In genomic region chr3:41961750-41962679, GRCh38 we compare ENCODE assay signal across 1 cellular context.
TF ChIP-seq lines count a peak whose summit lies in the region.

Gene ULK4, minus strand, starts transcription at chr3:41962103. Its CDS starts 7,344 bp downstream, at chr3:41954759.

TF ChIP-seq in HEK293, 187 proteins besides CTCF, POLR2A, EP300 and RAD21 (continued from another document and continues in another):
- peak; percentile 52; the same call in 1 of the 2 replicates for TF ChIP-seq ZNF76 (tag by site-specific recombination; IDR thresholded peaks at IDR 0.05; ENCODE audit: borderline replicate concordance, low read depth)
- peak; percentile 46 for TF ChIP-seq SP7 (tag by site-specific recombination; IDR thresholded peaks at IDR 0.05)
- peak; percentile 68; the same call in 1 of the 2 replicates for TF ChIP-seq MYNN (tag by site-specific recombination; IDR thresholded peaks at IDR 0.05; ENCODE audit: borderline replicate concordance)
- TF ChIP-seq ZSCAN5A (tag by site-specific recombination; IDR thresholded peaks at IDR 0.05), result no peak
- TF ChIP-seq ZNF623 (tag by site-specific recombination; IDR thresholded peaks at IDR 0.05), result no peak
- TF ChIP-seq KLF8 (tag by site-specific recombination; IDR thresholded peaks at IDR 0.05), result peak; percentile 59
- no peak for TF ChIP-seq ZNF23 (tag by site-specific recombination; IDR thresholded peaks at IDR 0.05; ENCODE audit: borderline replicate concordance)
- no peak for TF ChIP-seq ZNF426 (tag by site-specific recombination; IDR thresholded peaks at IDR 0.05)
- no peak for TF ChIP-seq ZBTB48 (tag by site-specific recombination; IDR thresholded peaks at IDR 0.05)
- no peak for TF ChIP-seq BCL11B (tag by site-specific recombination; IDR thresholded peaks at IDR 0.05; ENCODE audit: low read depth)
- peak; percentile 86 for TF ChIP-seq ZNF341 (tag by site-specific recombination; IDR thresholded peaks at IDR 0.05; ENCODE audit: low read depth)
- TF ChIP-seq ZNF639 (tag by site-specific recombination; IDR thresholded peaks at IDR 0.05), result 0 out of 2 replicates have a peak, but pooled peaks have one; percentile 17
- TF ChIP-seq ZNF155 (tag by site-specific recombination; IDR thresholded peaks at IDR 0.05), result no peak
- no peak for TF ChIP-seq ZNF184 (tag by site-specific recombination; IDR thresholded peaks at IDR 0.05)
- no peak for TF ChIP-seq OVOL3 (tag by site-specific recombination; IDR thresholded peaks at IDR 0.05)
- no peak for TF ChIP-seq GFI1B (tag by site-specific recombination; IDR thresholded peaks at IDR 0.05)
- TF ChIP-seq OSR2 (tag by site-specific recombination; IDR thresholded peaks at IDR 0.05), result peak; percentile 80
- no peak for TF ChIP-seq ZNF701 (tag by site-specific recombination; IDR thresholded peaks at IDR 0.05)
- no peak for TF ChIP-seq ZNF747 (tag by site-specific recombination; IDR thresholded peaks at IDR 0.05)
- TF ChIP-seq BCL11A (tag by site-specific recombination; IDR thresholded peaks at IDR 0.05; ENCODE audit: low read depth), result no peak
- TF ChIP-seq ZNF146 (tag by site-specific recombination; IDR thresholded peaks at IDR 0.05), result no peak
- TF ChIP-seq MZF1 (tag by site-specific recombination; IDR thresholded peaks at IDR 0.05; ENCODE audit: borderline replicate concordance), result no peak
- TF ChIP-seq ZSCAN4 (tag by site-specific recombination; IDR thresholded peaks at IDR 0.05), result peak; percentile 26; the same call in 1 of the 2 replicates
- no peak for TF ChIP-seq ZNF10 (tag by site-specific recombination; IDR thresholded peaks at IDR 0.05)
- peak; percentile 38 for TF ChIP-seq ZNF501 (tag by site-specific recombination; IDR thresholded peaks at IDR 0.05)
- TF ChIP-seq ZNF132 (tag by site-specific recombination; IDR thresholded peaks at IDR 0.05; ENCODE audit: borderline replicate concordance), result no peak
- peak; percentile 71 for TF ChIP-seq ZNF629 (tag by site-specific recombination; IDR thresholded peaks at IDR 0.05)
- TF ChIP-seq ZNF311 (tag by site-specific recombination; IDR thresholded peaks at IDR 0.05; ENCODE audit: borderline replicate concordance), result no peak
- peak; percentile 81 for TF ChIP-seq SP3 (tag by site-specific recombination; IDR thresholded peaks at IDR 0.05)
- TF ChIP-seq KLF16 (tag by site-specific recombination; IDR thresholded peaks at IDR 0.05), result no peak
- TF ChIP-seq ZNF791 (tag by site-specific recombination; IDR thresholded peaks at IDR 0.05), result no peak
- TF ChIP-seq REST (tag by site-specific recombination; IDR thresholded peaks at IDR 0.05), result no peak
- no peak for TF ChIP-seq ZNF624 (tag by site-specific recombination; IDR thresholded peaks at IDR 0.05)
- TF ChIP-seq ZNF433 (tag by site-specific recombination; IDR thresholded peaks at IDR 0.05; ENCODE audit: low read depth), result no peak
- TF ChIP-seq ZBTB8A (tag by site-specific recombination; IDR thresholded peaks at IDR 0.05), result peak; percentile 73
- peak; percentile 99 for TF ChIP-seq ZXDB (tag by site-specific recombination; IDR thresholded peaks at IDR 0.05)
- no peak for TF ChIP-seq ZNF513 (tag by site-specific recombination; IDR thresholded peaks at IDR 0.05)
- TF ChIP-seq ZNF530 (tag by site-specific recombination; IDR thresholded peaks at IDR 0.05; ENCODE audit: low read depth), result no peak
- TF ChIP-seq ZBTB26 (tag by site-specific recombination; optimal IDR thresholded peaks at IDR 0.05), result peak; percentile 85
- no peak for TF ChIP-seq ZNF776 (tag by site-specific recombination; IDR thresholded peaks at IDR 0.05; ENCODE audit: borderline replicate concordance)
- no peak for TF ChIP-seq HOXA7 (CRISPR knock-in tag; IDR thresholded peaks at IDR 0.05; ENCODE audit: borderline replicate concordance)
- TF ChIP-seq ZNF274 (IDR thresholded peaks at IDR 0.05; ENCODE audit: low read length), result no peak
- TF ChIP-seq ZNF274 (tag by site-specific recombination; IDR thresholded peaks at IDR 0.05; ENCODE audit: borderline replicate concordance), result no peak
- peak; percentile 56 for TF ChIP-seq KLF1 (tag by site-specific recombination; IDR thresholded peaks at IDR 0.05)
- no peak for TF ChIP-seq ZNF266 (tag by site-specific recombination; IDR thresholded peaks at IDR 0.05; ENCODE audit: low read depth)
- TF ChIP-seq ZNF449 (tag by site-specific recombination; IDR thresholded peaks at IDR 0.05), result no peak
- no peak; the same call in 1 of the 2 replicates for TF ChIP-seq ZNF2 (tag by site-specific recombination; IDR thresholded peaks at IDR 0.05)
- no peak for TF ChIP-seq ZNF571 (tag by site-specific recombination; IDR thresholded peaks at IDR 0.05)
- no peak for TF ChIP-seq ZNF221 (tag by site-specific recombination; IDR thresholded peaks at IDR 0.05; ENCODE audit: borderline replicate concordance)
- TF ChIP-seq ZFHX2 (tag by site-specific recombination; conservative IDR thresholded peaks at IDR 0.05), result 0 out of 2 replicates have a peak, but pooled peaks have one; percentile 6
- TF ChIP-seq EGR2 (tag by site-specific recombination; IDR thresholded peaks at IDR 0.05; ENCODE audit: low read depth), result no peak
- TF ChIP-seq ZNF366 (tag by site-specific recombination; conservative IDR thresholded peaks at IDR 0.05), result peak; percentile 21; the same call in 1 of the 2 replicates
- no peak for TF ChIP-seq SETDB1 (IDR thresholded peaks at IDR 0.05; ENCODE audit: insufficient read length, low read length)
- TF ChIP-seq HOXC10 (CRISPR knock-in tag; IDR thresholded peaks at IDR 0.05), result no peak
- TF ChIP-seq ZNF239 (tag by site-specific recombination; IDR thresholded peaks at IDR 0.05), result no peak
- no peak for TF ChIP-seq ZNF707 (tag by site-specific recombination; IDR thresholded peaks at IDR 0.05)
- no peak for TF ChIP-seq ZNF19 (tag by site-specific recombination; IDR thresholded peaks at IDR 0.05; ENCODE audit: low read depth)
- no peak for TF ChIP-seq ZNF488 (tag by site-specific recombination; IDR thresholded peaks at IDR 0.05)
- no peak for TF ChIP-seq ZBTB44 (tag by site-specific recombination; IDR thresholded peaks at IDR 0.05)
